ENCODE assay signal across 1 cellular context in genomic region chr9:117768740-117769400, GRCh38.
TF ChIP-seq lines count a peak whose summit lies in the region.

No MANE protein-coding gene starts in this region.

TF ChIP-seq in GM23338, 12 proteins besides CTCF, POLR2A, EP300 and RAD21 (continued from another document):
- no peak for TF ChIP-seq ZNF462 (CRISPR knock-in tag; IDR thresholded peaks at IDR 0.05)
- no peak for TF ChIP-seq CREB1 (CRISPR knock-in tag; IDR thresholded peaks at IDR 0.05; ENCODE audit: low read depth)
